ENCODE assay signal across 13 cellular contexts in genomic region chr17:46147167-46147749, GRCh38. TPM values are rescaled to one million over a fixed set of nuclear protein-coding genes. Genes with fewer than 3 reads are reported as not detected.
DNase-seq lines count a peak whose midpoint lies in the region; ATAC-seq and TF ChIP-seq lines count a peak whose summit lies in the region.
"Had no signal": no experiment of that assay in that cellular context is flagged by ENCODE, and none has a peak within 500 bp of the region (broad histone marks: within the 10 kb centered on the region; RNA-seq: fewer than 3 reads in every experiment).

No MANE protein-coding gene starts in this region.

- TF ChIP-seq CTCF in OCI-LY1 (IDR thresholded peaks at IDR 0.05; ENCODE audit: low read length) (no peak), progenitor cell of endocrine pancreas (IDR thresholded peaks at IDR 0.05; ENCODE audit: unreplicated experiment) (no peak)

- intact Hi-C loops in activated CD4-positive, alpha-beta T cell treated with anti-CD3 and anti-CD28 coated beads, Interleukin-2, amount 10 ng/mL, durations not matched to agents 24 days and 14 days (cut with micrococcal nuclease) = no loop called here

- no peaks in the 10 kb centered on the region for H3K27me3 Mint-ChIP-seq in activated CD4-positive, alpha-beta T cell treated with anti-CD3 and anti-CD28 coated beads, Interleukin-2, amount 10 ng/mL, durations not matched to agents 24 days and 14 days
- no peaks in the 10 kb centered on the region for H3K27me3 Mint-ChIP-seq in activated naive CD8-positive, alpha-beta T cell treated with anti-CD3 and anti-CD28 coated beads, Interleukin-2, amount 10 ng/mL, durations not matched to agents 7 days and 5 days
- H3K27me3 Mint-ChIP-seq in progenitor cell of endocrine pancreas = no peaks in the 10 kb centered on the region

- H3K4me1 ChIP-seq in OCI-LY1 (ENCODE audit: insufficient read depth, low read length, severe bottlenecking) = peaks cover 86% of the 10 kb centered on the region

- no peaks in the 10 kb centered on the region for H3K9me2 ChIP-seq in OCI-LY1 (ENCODE audit: low read depth, low read length)

- POLR2A ChIA-PET in activated naive CD8-positive, alpha-beta T cell treated with anti-CD3 and anti-CD28 coated beads, Interleukin-2, amount 10 ng/mL, durations not matched to agents 7 days and 5 days (lab: Charles Lee) = interaction anchor here (2.1 kb wide), 1 partner anchor 32 kb away, joined by 8 read pairs; no protein-coding TSS in a partner anchor

- H3K36me3 Mint-ChIP-seq in activated CD4-positive, alpha-beta T cell treated with anti-CD3 and anti-CD28 coated beads, Interleukin-2, amount 10 ng/mL, durations not matched to agents 24 days and 14 days (ENCODE audit: low read depth) = peaks cover 17% of the 10 kb centered on the region
- peaks cover 16% of the 10 kb centered on the region for H3K36me3 Mint-ChIP-seq in activated naive CD8-positive, alpha-beta T cell treated with anti-CD3 and anti-CD28 coated beads, Interleukin-2, amount 10 ng/mL, durations not matched to agents 7 days and 5 days
- H3K36me3 Mint-ChIP-seq in progenitor cell of endocrine pancreas (ENCODE audit: insufficient read depth) = peaks cover 8% of the 10 kb centered on the region

- H3F3A ChIP-seq in OCI-LY1 (ENCODE audit: insufficient read depth, low read length) = no peaks in the 10 kb centered on the region; the same call in 1 of the 2 replicates

- peak overlapping the region; percentile 84 for H3K27ac ChIP-seq in OCI-LY1 (ENCODE audit: low read depth, low read length, poor library complexity, severe bottlenecking)

- no peaks in the 10 kb centered on the region for H3K9me3 ChIP-seq in OCI-LY1 (ENCODE audit: low read length)

- ATAC-seq in activated naive CD8-positive, alpha-beta T cell treated with anti-CD3 and anti-CD28 coated beads, Interleukin-2, amount 10 ng/mL, durations not matched to agents 7 days and 5 days (ENCODE audit: low read depth) = peak; percentile 11
- no peak for ATAC-seq in HG02623 (IDR thresholded peaks at IDR 0.05; ENCODE audit: unreplicated experiment)

- no peak overlapping the region for H2AFZ ChIP-seq in OCI-LY1 (ENCODE audit: low read length)

- H3K9me3 Mint-ChIP-seq in activated CD4-positive, alpha-beta T cell treated with anti-CD3 and anti-CD28 coated beads, Interleukin-2, amount 10 ng/mL, durations not matched to agents 24 days and 14 days = no peaks in the 10 kb centered on the region
- no peaks in the 10 kb centered on the region for H3K9me3 Mint-ChIP-seq in activated naive CD8-positive, alpha-beta T cell treated with anti-CD3 and anti-CD28 coated beads, Interleukin-2, amount 10 ng/mL, durations not matched to agents 7 days and 5 days
- peaks cover 4% of the 10 kb centered on the region for H3K9me3 Mint-ChIP-seq in progenitor cell of endocrine pancreas (ENCODE audit: low read depth)

- DNase-seq in activated CD4-positive, alpha-beta T cell treated with anti-CD3 and anti-CD28 coated beads, Interleukin-2, amount 10 ng/mL, durations not matched to agents 24 days and 14 days = no peak
- no peak for DNase-seq in activated CD4-positive, alpha-beta T cell treated with anti-CD3 and anti-CD28 coated beads for 4 hours
- DNase-seq in activated naive CD8-positive, alpha-beta T cell treated with anti-CD3 and anti-CD28 coated beads, Interleukin-2, amount 10 ng/mL, durations not matched to agents 7 days and 5 days = no peak
- DNase-seq in progenitor cell of endocrine pancreas (ENCODE audit: low spot score, unreplicated experiment) (no peak), A172 (ENCODE audit: low spot score) (no peak), HCEC 1CT (no peak)
- DNase-seq: COR-L47; NCI-H1092 treated with DMSO at 0.1 percent for 48 hours; NK-92 treated with Interleukin-12 subunit alpha and Interleukin-12 subunit beta, amount 100 ng/mL, for 24 hours; SHP77; substantia nigra had no signal

- H3K4me1 Mint-ChIP-seq in activated CD4-positive, alpha-beta T cell treated with anti-CD3 and anti-CD28 coated beads, Interleukin-2, amount 10 ng/mL, durations not matched to agents 24 days and 14 days = peaks cover 59% of the 10 kb centered on the region
- H3K4me1 Mint-ChIP-seq in activated naive CD8-positive, alpha-beta T cell treated with anti-CD3 and anti-CD28 coated beads, Interleukin-2, amount 10 ng/mL, durations not matched to agents 7 days and 5 days = peaks cover 56% of the 10 kb centered on the region
- H3K4me1 Mint-ChIP-seq in progenitor cell of endocrine pancreas (ENCODE audit: low read depth) = peaks cover 44% of the 10 kb centered on the region

- H3K79me2 ChIP-seq in OCI-LY1 (ENCODE audit: insufficient read depth, low read length) = peaks cover 83% of the 10 kb centered on the region

- H3K9ac ChIP-seq in OCI-LY1 (ENCODE audit: low read length) = no peak overlapping the region

- peak overlapping the region; percentile 18 for H3K4me3 ChIP-seq in OCI-LY1 (ENCODE audit: low read depth, low read length, poor library complexity, severe bottlenecking)

- peak overlapping the region; percentile 16 for H3K27ac Mint-ChIP-seq in activated CD4-positive, alpha-beta T cell treated with anti-CD3 and anti-CD28 coated beads, Interleukin-2, amount 10 ng/mL, durations not matched to agents 24 days and 14 days
- H3K27ac Mint-ChIP-seq in activated naive CD8-positive, alpha-beta T cell treated with anti-CD3 and anti-CD28 coated beads, Interleukin-2, amount 10 ng/mL, durations not matched to agents 7 days and 5 days = peak overlapping the region; percentile 41
- H3K27ac Mint-ChIP-seq in progenitor cell of endocrine pancreas = peak overlapping the region; percentile 8

- no peaks in the 10 kb centered on the region for H3K27me3 ChIP-seq in OCI-LY1 (ENCODE audit: insufficient read depth, low read length)

- H3K4me2 ChIP-seq in OCI-LY1 (ENCODE audit: low read length) = peak overlapping the region; percentile 46; the same call in 1 of the 2 replicates

- H3K36me3 ChIP-seq in OCI-LY1 (ENCODE audit: insufficient read depth, low read length) = no peaks in the 10 kb centered on the region

- no peak overlapping the region for H3K4me3 Mint-ChIP-seq in activated CD4-positive, alpha-beta T cell treated with anti-CD3 and anti-CD28 coated beads, Interleukin-2, amount 10 ng/mL, durations not matched to agents 24 days and 14 days
- H3K4me3 Mint-ChIP-seq in activated naive CD8-positive, alpha-beta T cell treated with anti-CD3 and anti-CD28 coated beads, Interleukin-2, amount 10 ng/mL, durations not matched to agents 7 days and 5 days = peak overlapping the region; percentile 7
- H3K4me3 Mint-ChIP-seq in progenitor cell of endocrine pancreas (ENCODE audit: low read depth) = no peak overlapping the region

- H4K20me1 ChIP-seq in OCI-LY1 (ENCODE audit: insufficient read depth, low read length) = no peaks in the 10 kb centered on the region

RNA-seq across cellular contexts. Expression of gene KANSL1, which starts 46.0 kb away (rescaled TPM):
- total RNA-seq in activated CD4-positive, alpha-beta T cell treated with anti-CD3 and anti-CD28 coated beads, Interleukin-2, amount 10 ng/mL, durations not matched to agents 24 days and 14 days = 79.7 and 82.8 TPM in 2 replicates
- 100 to 1,000 TPM; 132 to 140 TPM for total RNA-seq in activated naive CD8-positive, alpha-beta T cell treated with anti-CD3 and anti-CD28 coated beads, Interleukin-2, amount 10 ng/mL, durations not matched to agents 7 days and 5 days
- total RNA-seq in progenitor cell of endocrine pancreas = 173 and 174 TPM in 2 replicates
- total RNA-seq in A172 (2014; rRNA removed; shearing (Covaris generic)) = 21.6 and 24.9 TPM in 2 replicates
